ENCODE assay signal across 18 cellular contexts in the genomic region with DNA sequence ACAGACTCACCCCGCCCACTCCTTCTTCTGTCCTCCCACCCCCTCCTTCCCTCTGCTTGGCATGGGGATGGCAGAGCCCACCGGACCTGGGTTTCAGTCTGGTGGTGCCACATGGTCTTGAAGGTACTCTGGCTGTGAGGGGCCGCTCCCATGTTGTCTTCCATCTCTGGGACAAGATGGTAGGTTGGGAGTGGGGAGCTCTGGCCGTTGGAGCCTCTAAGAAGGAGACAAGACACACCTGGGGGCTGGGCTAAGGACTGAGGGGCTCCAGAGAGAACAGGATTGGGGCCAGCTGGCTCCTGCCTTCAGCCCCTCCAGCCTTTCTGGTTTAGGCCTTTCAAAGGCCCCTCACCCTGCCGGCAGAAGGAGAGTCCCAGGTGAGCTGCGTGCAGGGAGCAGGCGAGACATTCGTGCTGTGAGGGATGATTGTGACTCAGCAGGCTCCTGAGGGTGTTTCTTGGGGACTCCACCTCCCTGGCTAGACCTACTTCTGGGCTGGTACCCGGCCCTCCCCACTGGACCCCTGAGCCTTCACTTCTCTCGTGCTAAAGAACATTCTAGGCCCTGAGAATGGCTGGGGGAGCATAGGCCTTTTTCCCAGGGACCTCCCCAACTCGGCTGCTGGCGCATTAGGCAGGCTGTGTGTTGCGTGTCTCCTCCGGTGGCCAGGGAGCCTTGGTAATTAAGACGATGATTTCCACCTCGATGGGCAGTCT.
"Had no signal": no experiment of that assay in that cellular context is flagged by ENCODE, and none has a peak within 500 bp of the region (broad histone marks: within the 10 kb centered on the region; RNA-seq: fewer than 3 reads in every experiment).

No MANE protein-coding gene starts in this region.

- H3K27me3 Mint-ChIP-seq: type B pancreatic cell had no signal

- H3K27me3 ChIP-seq: dorsolateral prefrontal cortex, gastroesophageal sphincter, right lobe of liver, spleen had no signal

- H3K9me3 Mint-ChIP-seq: activated naive CD8-positive, alpha-beta T cell treated with anti-CD3 and anti-CD28 coated beads, Interleukin-2, amount 10 ng/mL, durations not matched to agents 7 days and 5 days; activated T-helper 1 cell treated with anti-CD3 and anti-CD28 coated beads, Interleukin-12 subunit alpha, Interleukin-12 subunit beta, Interleukin-2, Interleukin-4 antibody, amounts not matched to agents 30 ng/mL and 10 ng/mL and 1 ng/mL, durations not matched to agents 14 hours and 24 hours and 36 hours; naive thymus-derived CD8-positive, alpha-beta T cell; stimulated activated effector memory CD8-positive, alpha-beta T cell treated with anti-CD3 and anti-CD28 coated beads, Interleukin-12 subunit alpha, Interleukin-12 subunit beta, amount 100 ng/mL, for 72 hours; T-helper 2 cell treated with Interferon-gamma antibody and Interleukin-4, amounts not matched to agents 5 μg/mL and 100 μg/mL, for 36 hours; type B pancreatic cell had no signal

- H3K4me3 Mint-ChIP-seq: activated naive CD8-positive, alpha-beta T cell treated with anti-CD3 and anti-CD28 coated beads, Interleukin-2, amount 10 ng/mL, durations not matched to agents 7 days and 5 days; activated T-helper 1 cell treated with anti-CD3 and anti-CD28 coated beads, Interleukin-12 subunit alpha, Interleukin-12 subunit beta, Interleukin-2, Interleukin-4 antibody, amounts not matched to agents 30 ng/mL and 10 ng/mL and 1 ng/mL, durations not matched to agents 14 hours and 24 hours and 36 hours; endodermal cell; naive thymus-derived CD8-positive, alpha-beta T cell; stimulated activated effector memory CD8-positive, alpha-beta T cell treated with anti-CD3 and anti-CD28 coated beads, Interleukin-12 subunit alpha, Interleukin-12 subunit beta, amount 100 ng/mL, for 72 hours; T-helper 2 cell treated with Interferon-gamma antibody and Interleukin-4, amounts not matched to agents 5 μg/mL and 100 μg/mL, for 36 hours; type B pancreatic cell had no signal

- ATAC-seq: activated CD4-positive, CD25-positive, alpha-beta regulatory T cell treated with anti-CD3 and anti-CD28 coated beads, Interleukin-2, amount 50 U/mL, for 24 hours; gastroesophageal sphincter; mucosa of descending colon; naive thymus-derived CD8-positive, alpha-beta T cell; psoas muscle; right lobe of liver; stimulated activated effector memory CD8-positive, alpha-beta T cell treated with anti-CD3 and anti-CD28 coated beads, Interleukin-12 subunit alpha, Interleukin-12 subunit beta, amount 100 ng/mL, for 72 hours had no signal

- H3K9me3 ChIP-seq: gastroesophageal sphincter, mucosa of descending colon, psoas muscle, right lobe of liver, spleen had no signal

- FAIRE-seq: islet of Langerhans had no signal

- H3K27ac ChIP-seq: dorsolateral prefrontal cortex, psoas muscle, right lobe of liver had no signal

- H3K4me3 ChIP-seq: dorsolateral prefrontal cortex, gastroesophageal sphincter, mucosa of descending colon, psoas muscle, right lobe of liver, spleen had no signal

- H3K36me3 Mint-ChIP-seq: activated naive CD8-positive, alpha-beta T cell treated with anti-CD3 and anti-CD28 coated beads, Interleukin-2, amount 10 ng/mL, durations not matched to agents 7 days and 5 days; naive thymus-derived CD8-positive, alpha-beta T cell; stimulated activated effector memory CD8-positive, alpha-beta T cell treated with anti-CD3 and anti-CD28 coated beads, Interleukin-12 subunit alpha, Interleukin-12 subunit beta, amount 100 ng/mL, for 72 hours had no signal

- H3K27ac Mint-ChIP-seq: activated naive CD8-positive, alpha-beta T cell treated with anti-CD3 and anti-CD28 coated beads, Interleukin-2, amount 10 ng/mL, durations not matched to agents 7 days and 5 days; activated T-helper 1 cell treated with anti-CD3 and anti-CD28 coated beads, Interleukin-12 subunit alpha, Interleukin-12 subunit beta, Interleukin-2, Interleukin-4 antibody, amounts not matched to agents 30 ng/mL and 10 ng/mL and 1 ng/mL, durations not matched to agents 14 hours and 24 hours and 36 hours; endodermal cell; stimulated activated effector memory CD8-positive, alpha-beta T cell treated with anti-CD3 and anti-CD28 coated beads, Interleukin-12 subunit alpha, Interleukin-12 subunit beta, amount 100 ng/mL, for 72 hours; T-helper 2 cell treated with Interferon-gamma antibody and Interleukin-4, amounts not matched to agents 5 μg/mL and 100 μg/mL, for 36 hours; type B pancreatic cell had no signal

- H3K36me3 ChIP-seq: gastroesophageal sphincter, right lobe of liver, spleen had no signal

- DNase-seq: activated CD4-positive, alpha-beta T cell treated with anti-CD3 and anti-CD28 coated beads, Interleukin-2, amount 50 U/mL, for 1 hour; activated naive CD4-positive, alpha-beta T cell; activated naive CD8-positive, alpha-beta T cell treated with anti-CD3 and anti-CD28 coated beads, Interleukin-2, amount 10 ng/mL, durations not matched to agents 7 days and 5 days; aorta; endodermal cell; mucosa of descending colon; psoas muscle; right lobe of liver; spleen had no signal

- H3K4me1 Mint-ChIP-seq: naive thymus-derived CD8-positive, alpha-beta T cell had no signal
